Comparison of ENCODE assay signal across 13 cellular contexts in genomic region chrX:7746861-7747260, GRCh38.
"Had no signal": no experiment of that assay in that cellular context is flagged by ENCODE, and none has a peak within 500 bp of the region (broad histone marks: within the 10 kb centered on the region; RNA-seq: fewer than 3 reads in every experiment).

No MANE protein-coding gene starts in this region.

- H3K36me3 ChIP-seq: cardiac muscle cell, right atrium auricular region, tibial artery had no signal

- H3K4me2 ChIP-seq: SK-N-SH had no signal

- H3K27me3 ChIP-seq: cardiac muscle cell, right atrium auricular region, tibial artery had no signal

- H3K27ac ChIP-seq: cardiac muscle cell, right atrium auricular region, tibial artery had no signal

- H3K9me3 ChIP-seq: right atrium auricular region, SK-N-SH, tibial artery had no signal

- FAIRE-seq: colon, small intestine had no signal

- H3K4me3 ChIP-seq: cardiac muscle cell, right atrium auricular region, tibial artery had no signal

- DNase-seq: activated B cell treated with CpG ODN at 0.5 μM for 24 hours; activated CD4-positive, alpha-beta T cell treated with anti-CD3 and anti-CD28 coated beads, Interleukin-2, amount 10 ng/mL, durations not matched to agents 24 days and 14 days; activated CD8-positive, alpha-beta memory T cell treated with anti-CD3 and anti-CD28 coated beads for 24 hours; activated naive CD4-positive, alpha-beta T cell treated with anti-CD3 and anti-CD28 coated beads, Interleukin-2, amount 50 U/mL, for 16 hours; glutamatergic neuron; immature natural killer cell; naive thymus-derived CD4-positive, alpha-beta T cell; SK-N-SH; small intestine; tibial artery had no signal

- H3K9ac ChIP-seq: SK-N-SH had no signal

- H3K4me1 ChIP-seq: right atrium auricular region, tibial artery had no signal
